ENCODE assay signal across 1 cellular context in genomic region chr1:4353090-4353856, GRCh38.
TF ChIP-seq lines count a peak whose summit lies in the region.

No MANE protein-coding gene starts in this region.

TF ChIP-seq in HepG2, 621 proteins besides CTCF, POLR2A, EP300 and RAD21:
- TF ChIP-seq MNT (IDR thresholded peaks at IDR 0.05) = peak; percentile 96
- TF ChIP-seq KDM6A (CRISPR knock-in tag; IDR thresholded peaks at IDR 0.05; ENCODE audit: low read depth) = no peak
